In genomic region chr3:40876019-40876418, GRCh38 we compare ENCODE assay signal across 22 cellular contexts.
"Had no signal": no experiment of that assay in that cellular context is flagged by ENCODE, and none has a peak within 500 bp of the region (broad histone marks: within the 10 kb centered on the region; RNA-seq: fewer than 3 reads in every experiment).

No MANE protein-coding gene starts in this region.

- H3K9ac ChIP-seq: neural progenitor cell had no signal

- H3K4me3 ChIP-seq: body of pancreas, colonic mucosa, heart left ventricle, left ventricle myocardium inferior, neural progenitor cell, stomach, testis had no signal

- ATAC-seq: activated T-helper 17 cell treated with anti-CD3 and anti-CD28 coated beads, Interleukin-2, amount 50 U/mL, for 72 hours; body of pancreas; heart left ventricle; WTC11 had no signal

- H3K4me1 Mint-ChIP-seq: activated CD4-positive, alpha-beta memory T cell treated with anti-CD3 and anti-CD28 coated beads, Interleukin-2, amount 10 ng/mL, durations not matched to agents 7 days and 5 days; activated naive CD8-positive, alpha-beta T cell treated with anti-CD3 and anti-CD28 coated beads for 36 hours; activated T-helper 17 cell treated with anti-CD3 and anti-CD28 coated beads, Interleukin-2, amount 50 U/mL, for 72 hours had no signal

- H3K4me2 ChIP-seq: neural progenitor cell had no signal

- H3K27ac ChIP-seq: body of pancreas, colonic mucosa, epithelial cell of prostate, neural progenitor cell, testis had no signal

- H3K36me3 ChIP-seq: colonic mucosa, heart left ventricle, left ventricle myocardium inferior, neural progenitor cell, stomach had no signal

- H3K4me1 ChIP-seq: colonic mucosa had no signal

- H3K9me3 Mint-ChIP-seq: activated naive CD8-positive, alpha-beta T cell treated with anti-CD3 and anti-CD28 coated beads for 36 hours; activated T-helper 17 cell treated with anti-CD3 and anti-CD28 coated beads, Interleukin-2, amount 50 U/mL, for 72 hours; endodermal cell; type B pancreatic cell had no signal

- H2AFZ ChIP-seq: neural progenitor cell had no signal

- H3K36me3 Mint-ChIP-seq: activated naive CD8-positive, alpha-beta T cell treated with anti-CD3 and anti-CD28 coated beads for 36 hours; neural progenitor cell; type B pancreatic cell; WTC11 had no signal

- H3K9me3 ChIP-seq: body of pancreas, colonic mucosa, heart left ventricle, left ventricle myocardium inferior, stomach, testis had no signal

- DNase-seq: activated CD4-positive, alpha-beta memory T cell treated with anti-CD3 and anti-CD28 coated beads, Interleukin-2, amount 10 ng/mL, durations not matched to agents 7 days and 5 days; activated CD4-positive, alpha-beta T cell treated with anti-CD3 and anti-CD28 coated beads for 4 hours; activated naive CD4-positive, alpha-beta T cell; activated naive CD8-positive, alpha-beta T cell treated with anti-CD3 and anti-CD28 coated beads for 36 hours; activated T-cell treated with anti-CD3 and anti-CD28 coated beads, Interleukin-2, amount 50 U/mL, for 1 hour; amniotic stem cell; body of pancreas; central memory CD4-positive, alpha-beta T cell; colonic mucosa; heart left ventricle; left ventricle myocardium inferior; stomach; testis had no signal

- H3K27me3 ChIP-seq: body of pancreas, colonic mucosa, heart left ventricle, neural progenitor cell, stomach, testis had no signal

- FAIRE-seq: frontal cortex, TTC549 had no signal

- H3K27me3 Mint-ChIP-seq: activated T-helper 17 cell treated with anti-CD3 and anti-CD28 coated beads, Interleukin-2, amount 50 U/mL, for 72 hours; type B pancreatic cell had no signal

- H3K4me3 Mint-ChIP-seq: activated CD4-positive, alpha-beta memory T cell treated with anti-CD3 and anti-CD28 coated beads, Interleukin-2, amount 10 ng/mL, durations not matched to agents 7 days and 5 days; activated naive CD8-positive, alpha-beta T cell treated with anti-CD3 and anti-CD28 coated beads for 36 hours; activated T-helper 17 cell treated with anti-CD3 and anti-CD28 coated beads, Interleukin-2, amount 50 U/mL, for 72 hours; endodermal cell; neural progenitor cell; type B pancreatic cell; WTC11 had no signal

- H3K27ac Mint-ChIP-seq: activated CD4-positive, alpha-beta memory T cell treated with anti-CD3 and anti-CD28 coated beads, Interleukin-2, amount 10 ng/mL, durations not matched to agents 7 days and 5 days; activated naive CD8-positive, alpha-beta T cell treated with anti-CD3 and anti-CD28 coated beads for 36 hours; activated T-helper 17 cell treated with anti-CD3 and anti-CD28 coated beads, Interleukin-2, amount 50 U/mL, for 72 hours; endodermal cell; neural progenitor cell; progenitor cell of endocrine pancreas; type B pancreatic cell; WTC11 had no signal
